In the genomic region with DNA sequence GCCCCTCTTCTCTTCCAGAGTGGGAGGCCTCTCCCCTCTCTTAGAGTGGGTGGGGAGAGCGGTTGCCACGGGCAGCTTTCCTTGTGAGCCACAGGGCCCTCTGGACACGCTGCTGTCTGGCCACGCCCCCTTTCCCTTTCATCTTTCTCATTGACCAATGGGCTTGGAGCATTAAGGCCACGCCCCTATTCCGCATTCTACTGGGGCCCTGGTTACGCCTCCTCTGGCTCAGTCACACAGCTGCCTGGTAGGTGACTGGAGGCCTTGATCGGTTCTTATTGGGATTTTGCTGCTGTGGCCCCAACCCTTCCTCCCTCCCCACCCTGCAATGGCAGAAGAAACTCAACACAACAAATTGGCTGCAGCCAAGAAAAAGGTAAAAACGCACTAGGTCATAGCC, we compare ENCODE assay signal across 1 cellular context. TPM values are rescaled to one million over a fixed set of nuclear protein-coding genes. Genes with fewer than 3 reads are reported as not detected.
"Had no signal": no experiment of that assay in that cellular context is flagged by ENCODE, and none has a peak within 500 bp of the region (broad histone marks: within the 10 kb centered on the region; RNA-seq: fewer than 3 reads in every experiment).

A gene with protein sequence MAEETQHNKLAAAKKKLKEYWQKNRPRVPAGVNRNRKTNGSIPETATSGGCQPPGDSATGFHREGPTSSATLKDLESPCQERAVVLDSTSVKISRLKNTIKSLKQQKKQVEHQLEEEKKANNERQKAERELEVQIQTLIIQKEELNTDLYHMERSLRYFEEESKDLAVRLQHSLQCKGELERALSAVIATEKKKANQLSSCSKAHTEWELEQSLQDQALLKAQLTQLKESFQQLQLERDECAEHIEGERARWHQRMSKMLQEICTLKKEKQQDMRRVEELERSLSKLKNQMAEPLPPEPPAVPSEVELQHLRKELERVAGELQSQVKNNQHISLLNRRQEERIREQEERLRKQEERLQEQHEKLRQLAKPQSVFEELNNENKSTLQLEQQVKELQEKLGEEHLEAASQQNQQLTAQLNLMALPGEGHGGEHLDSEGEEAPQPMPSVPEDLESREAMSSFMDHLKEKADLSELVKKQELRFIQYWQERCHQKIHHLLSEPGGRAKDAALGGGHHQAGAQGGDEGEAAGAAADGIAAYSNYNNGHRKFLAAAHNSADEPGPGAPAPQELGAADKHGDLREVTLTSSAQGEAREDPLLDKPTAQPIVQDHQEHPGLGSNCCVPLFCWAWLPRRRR (plus strand): TSS at position 301 of the 400 bp plus-strand sequence. CDS start 28 bp downstream, at position 329.

RNA-seq across cellular contexts. Expression of the gene that starts here (rescaled TPM):
- total RNA-seq: G401 had no signal
